In the genomic region with DNA sequence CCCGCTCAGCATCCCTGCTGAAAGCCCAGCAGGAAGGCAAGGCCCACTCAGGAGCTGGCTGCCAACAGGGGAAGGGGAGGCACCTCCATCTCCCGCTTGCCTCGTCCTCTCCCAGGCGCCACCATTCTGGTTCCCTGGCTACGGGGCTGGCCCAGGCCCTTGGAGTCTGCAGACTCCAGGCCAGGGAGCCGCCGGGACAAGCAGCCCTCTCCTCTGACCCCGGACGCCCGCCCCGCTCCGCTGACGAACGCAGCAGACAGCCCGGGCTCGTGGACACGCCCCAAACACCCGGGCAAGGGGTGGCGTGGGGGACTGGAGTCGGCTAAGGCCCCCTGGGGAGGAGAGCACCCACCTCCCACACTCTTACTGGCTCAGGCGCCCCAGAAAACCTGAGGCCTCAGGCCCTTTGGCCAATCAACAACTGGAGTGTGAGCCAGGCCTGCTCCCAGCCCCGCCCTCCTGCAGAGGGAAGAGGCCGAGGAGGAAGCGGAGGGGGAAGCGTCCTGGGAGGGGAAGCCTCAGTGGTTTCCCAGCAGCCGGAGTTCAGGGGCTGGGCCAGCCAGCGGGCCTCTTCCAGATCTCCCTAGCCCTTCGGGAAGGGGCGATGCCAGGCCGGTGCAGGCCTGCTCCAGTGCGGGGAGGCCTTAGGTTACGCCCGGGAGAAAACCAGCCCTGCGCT, we compare ENCODE assay signal across 1 cellular context.
TF ChIP-seq lines count a peak whose summit lies in the region.

No MANE protein-coding gene starts in this region.

TF ChIP-seq in WTC11, 78 proteins besides CTCF, POLR2A, EP300 and RAD21 (continued from another document):
- TF ChIP-seq, protein P1, sequence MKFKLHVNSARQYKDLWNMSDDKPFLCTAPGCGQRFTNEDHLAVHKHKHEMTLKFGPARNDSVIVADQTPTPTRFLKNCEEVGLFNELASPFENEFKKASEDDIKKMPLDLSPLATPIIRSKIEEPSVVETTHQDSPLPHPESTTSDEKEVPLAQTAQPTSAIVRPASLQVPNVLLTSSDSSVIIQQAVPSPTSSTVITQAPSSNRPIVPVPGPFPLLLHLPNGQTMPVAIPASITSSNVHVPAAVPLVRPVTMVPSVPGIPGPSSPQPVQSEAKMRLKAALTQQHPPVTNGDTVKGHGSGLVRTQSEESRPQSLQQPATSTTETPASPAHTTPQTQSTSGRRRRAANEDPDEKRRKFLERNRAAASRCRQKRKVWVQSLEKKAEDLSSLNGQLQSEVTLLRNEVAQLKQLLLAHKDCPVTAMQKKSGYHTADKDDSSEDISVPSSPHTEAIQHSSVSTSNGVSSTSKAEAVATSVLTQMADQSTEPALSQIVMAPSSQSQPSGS (CRISPR knock-in tag; IDR thresholded peaks at IDR 0.05; ENCODE audit: borderline replicate concordance, low read depth) = no peak
- no peak for TF ChIP-seq TEAD4 (CRISPR knock-in tag; IDR thresholded peaks at IDR 0.05)
- TF ChIP-seq, protein P2, sequence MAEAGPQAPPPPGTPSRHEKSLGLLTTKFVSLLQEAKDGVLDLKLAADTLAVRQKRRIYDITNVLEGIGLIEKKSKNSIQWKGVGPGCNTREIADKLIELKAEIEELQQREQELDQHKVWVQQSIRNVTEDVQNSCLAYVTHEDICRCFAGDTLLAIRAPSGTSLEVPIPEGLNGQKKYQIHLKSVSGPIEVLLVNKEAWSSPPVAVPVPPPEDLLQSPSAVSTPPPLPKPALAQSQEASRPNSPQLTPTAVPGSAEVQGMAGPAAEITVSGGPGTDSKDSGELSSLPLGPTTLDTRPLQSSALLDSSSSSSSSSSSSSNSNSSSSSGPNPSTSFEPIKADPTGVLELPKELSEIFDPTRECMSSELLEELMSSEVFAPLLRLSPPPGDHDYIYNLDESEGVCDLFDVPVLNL (CRISPR knock-in tag; IDR thresholded peaks at IDR 0.05; ENCODE audit: borderline replicate concordance, low read depth) = no peak
- TF ChIP-seq, protein P3, sequence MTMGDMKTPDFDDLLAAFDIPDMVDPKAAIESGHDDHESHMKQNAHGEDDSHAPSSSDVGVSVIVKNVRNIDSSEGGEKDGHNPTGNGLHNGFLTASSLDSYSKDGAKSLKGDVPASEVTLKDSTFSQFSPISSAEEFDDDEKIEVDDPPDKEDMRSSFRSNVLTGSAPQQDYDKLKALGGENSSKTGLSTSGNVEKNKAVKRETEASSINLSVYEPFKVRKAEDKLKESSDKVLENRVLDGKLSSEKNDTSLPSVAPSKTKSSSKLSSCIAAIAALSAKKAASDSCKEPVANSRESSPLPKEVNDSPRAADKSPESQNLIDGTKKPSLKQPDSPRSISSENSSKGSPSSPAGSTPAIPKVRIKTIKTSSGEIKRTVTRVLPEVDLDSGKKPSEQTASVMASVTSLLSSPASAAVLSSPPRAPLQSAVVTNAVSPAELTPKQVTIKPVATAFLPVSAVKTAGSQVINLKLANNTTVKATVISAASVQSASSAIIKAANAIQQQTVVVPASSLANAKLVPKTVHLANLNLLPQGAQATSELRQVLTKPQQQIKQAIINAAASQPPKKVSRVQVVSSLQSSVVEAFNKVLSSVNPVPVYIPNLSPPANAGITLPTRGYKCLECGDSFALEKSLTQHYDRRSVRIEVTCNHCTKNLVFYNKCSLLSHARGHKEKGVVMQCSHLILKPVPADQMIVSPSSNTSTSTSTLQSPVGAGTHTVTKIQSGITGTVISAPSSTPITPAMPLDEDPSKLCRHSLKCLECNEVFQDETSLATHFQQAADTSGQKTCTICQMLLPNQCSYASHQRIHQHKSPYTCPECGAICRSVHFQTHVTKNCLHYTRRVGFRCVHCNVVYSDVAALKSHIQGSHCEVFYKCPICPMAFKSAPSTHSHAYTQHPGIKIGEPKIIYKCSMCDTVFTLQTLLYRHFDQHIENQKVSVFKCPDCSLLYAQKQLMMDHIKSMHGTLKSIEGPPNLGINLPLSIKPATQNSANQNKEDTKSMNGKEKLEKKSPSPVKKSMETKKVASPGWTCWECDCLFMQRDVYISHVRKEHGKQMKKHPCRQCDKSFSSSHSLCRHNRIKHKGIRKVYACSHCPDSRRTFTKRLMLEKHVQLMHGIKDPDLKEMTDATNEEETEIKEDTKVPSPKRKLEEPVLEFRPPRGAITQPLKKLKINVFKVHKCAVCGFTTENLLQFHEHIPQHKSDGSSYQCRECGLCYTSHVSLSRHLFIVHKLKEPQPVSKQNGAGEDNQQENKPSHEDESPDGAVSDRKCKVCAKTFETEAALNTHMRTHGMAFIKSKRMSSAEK (CRISPR knock-in tag; IDR thresholded peaks at IDR 0.05; ENCODE audit: borderline replicate concordance) = no peak
TF ChIP-seq in WTC11: peak in this region for 10.
